In the genomic region with DNA sequence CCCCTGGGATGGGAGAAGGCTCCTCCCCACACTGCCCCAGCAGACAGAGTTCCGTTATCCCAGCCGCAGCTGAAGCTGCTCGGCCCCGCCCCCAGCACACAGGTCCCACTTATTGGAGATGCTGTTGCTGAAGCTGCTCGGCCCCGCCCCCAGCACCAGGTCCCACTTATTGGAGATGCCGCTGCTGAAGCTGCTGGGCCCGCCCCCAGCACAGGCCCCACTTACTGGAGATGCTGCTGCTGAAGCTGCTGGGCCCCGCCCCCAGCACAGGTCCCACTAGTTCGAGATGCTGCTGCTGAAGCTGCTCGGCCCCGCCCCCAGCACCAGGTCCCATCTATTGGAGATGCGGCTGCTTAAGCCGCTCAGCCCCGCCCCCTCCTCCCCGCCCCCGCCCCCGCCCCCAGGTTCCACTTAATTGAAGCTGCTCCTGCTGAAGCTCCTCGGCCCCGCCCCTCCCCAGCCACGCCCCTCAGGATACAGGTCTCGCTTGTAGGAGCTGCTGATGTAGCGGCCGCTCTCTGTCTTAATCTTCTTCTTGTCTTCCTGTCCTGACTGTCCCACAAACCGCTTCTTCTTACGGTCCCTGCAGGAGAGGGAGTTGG, we compare ENCODE assay signal across 6 cellular contexts. TPM values are rescaled to one million over a fixed set of nuclear protein-coding genes. Genes with fewer than 3 reads are reported as not detected.
A peak's percentile ranks its signal among the peaks of the same experiment; 100 is the strongest.
DNase-seq lines count a peak whose midpoint lies in the region; ATAC-seq and TF ChIP-seq lines count a peak whose summit lies in the region.

No MANE protein-coding gene starts in this region.

- peak overlapping the region; percentile 69 for H3K27ac Mint-ChIP-seq in endodermal cell

- TF ChIP-seq CTCF in endodermal cell (conservative IDR thresholded peaks at IDR 0.05) (no peak), foreskin fibroblast (IDR thresholded peaks at IDR 0.05; ENCODE audit: low read depth, low read length) (no peak), upper lobe of left lung (IDR thresholded peaks at IDR 0.05) (no peak)

- 29 to 30% methylated on average over 12 to 20 of the region's 26 CpGs for WGBS in endodermal cell (ENCODE audit: insufficient coverage in 1 of 2, insufficient read length in 1 of 2), 2 experiments
- 83 to 87% methylated on average over 18 to 20 of the region's 26 CpGs for WGBS in upper lobe of left lung, 2 donors

- H3K27me3 Mint-ChIP-seq in endodermal cell (ENCODE audit: insufficient read depth): peaks cover under 1% of the 10 kb centered on the region

- H3K27ac ChIP-seq in endodermal cell (ENCODE audit: low read depth, low read length) (peak overlapping the region; percentile 71), upper lobe of left lung (no peak overlapping the region)

- DNase-seq in EL (peak; percentile 17), NCI-H187 (lab: John Stamatoyannopoulos, UW) (peak; percentile 89 to 96), endodermal cell (peak; percentile 100), foreskin fibroblast (no peak), kidney tubule cell (ENCODE audit: low spot score) (no peak), upper lobe of left lung (no peak)

- H3K9me3 Mint-ChIP-seq in endodermal cell: no peaks in the 10 kb centered on the region

- H3K9ac ChIP-seq in endodermal cell (ENCODE audit: extremely low read depth, low read length, poor library complexity, severe bottlenecking): no peak overlapping the region

- H3K27me3 ChIP-seq in endodermal cell (ENCODE audit: control insufficient read depth, insufficient read depth, low read length, poor library complexity, severe bottlenecking) (no peaks in the 10 kb centered on the region), upper lobe of left lung (no peaks in the 10 kb centered on the region)

- no peak for TF ChIP-seq POLR2A in upper lobe of left lung (IDR thresholded peaks at IDR 0.05)

- no peak overlapping the region for H3K4me3 ChIP-seq in endodermal cell (ENCODE audit: low read length)
- H3K4me3 ChIP-seq in foreskin fibroblast (ENCODE audit: low read depth in 1 of 2, low read length in 2 of 2): no peak overlapping the region
- no peak overlapping the region for H3K4me3 ChIP-seq in upper lobe of left lung

- no peak for ATAC-seq in upper lobe of left lung (ENCODE audit: low FRiP score in 2 of 2)

- TF ChIP-seq EP300 in upper lobe of left lung (IDR thresholded peaks at IDR 0.05): no peak

- H3K36me3 ChIP-seq in endodermal cell (ENCODE audit: control insufficient read depth, insufficient read depth, low read length): peaks cover 56% of the 10 kb centered on the region
- H3K36me3 ChIP-seq in upper lobe of left lung: peaks cover 10 to 95% (median 90%) of the 10 kb centered on the region in 4 donors

- H3K4me1 Mint-ChIP-seq in endodermal cell: peaks cover 9% of the 10 kb centered on the region

- H3K4me3 Mint-ChIP-seq in endodermal cell: no peak overlapping the region

- H3K36me3 Mint-ChIP-seq in endodermal cell (ENCODE audit: low read depth): peaks cover 57% of the 10 kb centered on the region

- no peaks in the 10 kb centered on the region for H3K9me3 ChIP-seq in endodermal cell (ENCODE audit: control insufficient read depth, low read length)
- no peaks in the 10 kb centered on the region for H3K9me3 ChIP-seq in upper lobe of left lung

- H3K4me1 ChIP-seq in endodermal cell (ENCODE audit: control insufficient read depth, insufficient read depth, low read length) (no peaks in the 10 kb centered on the region), upper lobe of left lung (no peaks in the 10 kb centered on the region)

RNA-seq across cellular contexts. Expression of a gene that starts 12.0 kb away (rescaled TPM):
- total RNA-seq in endodermal cell (not detected), upper lobe of left lung (10 to 100 TPM in 3 of 6 donors, 1 to 10 TPM in 2, under 1 TPM in 1; 0.97 to 34.1 (median 15.4) TPM)
- not detected for polyA plus RNA-seq in endodermal cell (2013, experiment 1 of 2)
- polyA plus RNA-seq in endodermal cell (2013, experiment 2 of 2): not detected

RNA-seq across cellular contexts. Expression of a gene that starts 23.8 kb away (rescaled TPM):
- total RNA-seq in endodermal cell: 10 to 100 TPM; 68.1 to 69.0 TPM
- 43.7 TPM for polyA plus RNA-seq in endodermal cell (2013, experiment 1 of 2)
- 37.6 TPM for polyA plus RNA-seq in endodermal cell (2013, experiment 2 of 2)
- total RNA-seq in upper lobe of left lung: 10 to 100 TPM; 43.3 to 81.5 (median 58.9) TPM

RNA-seq across cellular contexts. Expression of a gene that starts 24.0 kb away (rescaled TPM):
- total RNA-seq in endodermal cell (10 to 100 TPM; 18.8 to 20.3 TPM), upper lobe of left lung (10 to 100 TPM; 11.5 to 25.2 (median 17.6) TPM)
- polyA plus RNA-seq in endodermal cell (2013, experiment 1 of 2): 16.0 TPM
- polyA plus RNA-seq in endodermal cell (2013, experiment 2 of 2): 16.8 TPM

RNA-seq across cellular contexts. Expression of a gene that starts 26.0 kb away (rescaled TPM):
- total RNA-seq in endodermal cell (1 to 10 TPM in 1 of 2 donors, under 1 TPM in 1; 0.77 to 1.4 TPM), upper lobe of left lung (1 to 10 TPM in 1 of 6 donors, under 1 TPM in 2, not detected in 3; 0.27 to 4.2 (median 0.60) TPM)
- 0.50 TPM for polyA plus RNA-seq in endodermal cell (2013, experiment 1 of 2)
- polyA plus RNA-seq in endodermal cell (2013, experiment 2 of 2): 0.25 TPM

RNA-seq across cellular contexts. Expression of a gene that starts 59.7 kb away (rescaled TPM):
- total RNA-seq in endodermal cell (10 to 100 TPM; 18.9 to 30.8 TPM), upper lobe of left lung (100 to 1,000 TPM in 1 of 6 donors, 10 to 100 TPM in 5; 36.6 to 193 (median 52.2) TPM)
- 15.6 TPM for polyA plus RNA-seq in endodermal cell (2013, experiment 1 of 2)
- 14.2 TPM for polyA plus RNA-seq in endodermal cell (2013, experiment 2 of 2)

Comparison
In these comparisons a context has a peak if more than half of its experiments do, and no peak if none do; other contexts are left out.
1. DNase-seq: peak in EL (single experiment), NCI-H187 (2 of 2) and endodermal cell (single experiment); none in foreskin fibroblast (0 of 2), kidney tubule cell (single experiment) and upper lobe of left lung (0 of 2).